8 cellular contexts compared by ENCODE assay signal in the genomic region with DNA sequence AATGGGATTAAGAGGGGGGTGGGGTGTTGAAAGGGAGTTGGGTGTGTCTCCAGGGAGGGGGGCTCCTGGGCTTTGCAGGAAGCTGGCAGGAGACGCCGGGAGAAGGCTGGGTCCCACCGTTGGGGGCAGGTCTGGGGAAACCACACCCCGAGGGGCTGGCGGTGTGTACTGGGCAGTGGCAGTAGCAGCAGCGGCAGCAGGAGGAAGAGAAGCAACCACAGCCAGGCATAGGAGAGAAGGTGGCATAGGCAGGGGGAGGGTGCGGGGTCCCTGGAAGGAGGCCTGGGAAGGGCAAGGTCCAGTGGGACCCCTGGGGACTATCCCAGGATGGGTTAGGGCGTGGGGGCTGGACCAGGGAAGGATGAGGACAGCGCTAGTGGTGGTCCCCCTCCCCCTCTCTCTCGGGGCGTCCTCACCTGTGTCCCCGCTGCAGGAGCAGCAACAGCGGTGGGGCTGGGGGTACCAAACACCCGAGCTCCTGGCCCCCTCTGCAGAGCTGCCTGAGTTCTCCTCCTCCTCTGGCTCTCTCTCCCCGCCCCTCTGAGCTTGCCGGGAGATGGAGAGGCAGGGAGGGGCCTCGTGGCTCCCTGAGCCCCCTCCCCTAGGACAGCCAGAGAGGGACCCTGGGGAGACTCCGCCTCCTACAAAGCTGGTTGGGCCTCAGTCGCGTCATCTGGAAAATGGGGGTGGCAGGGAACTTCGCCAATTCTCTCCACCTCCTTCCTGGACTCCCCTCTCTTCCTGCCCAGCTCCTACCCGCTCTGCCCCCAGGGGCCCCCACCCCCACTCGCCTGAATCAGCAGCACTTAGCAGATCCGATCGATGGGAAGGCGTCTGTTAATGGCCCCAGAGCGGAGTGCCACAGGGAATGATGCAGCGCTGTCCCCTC. TPM values are rescaled to one million over a fixed set of nuclear protein-coding genes. Genes with fewer than 3 reads are reported as not detected.
DNase-seq lines count a peak whose midpoint lies in the region; ATAC-seq and TF ChIP-seq lines count a peak whose summit lies in the region.

A gene (minus strand): TSS at position 520 of the 889 bp plus-strand sequence. CDS start 1,573 bp downstream, outside the sequence.

- CTCF ChIA-PET in CD4-positive, alpha-beta memory T cell (lab: Charles Lee; ENCODE audit: partially characterized antibody), result interaction anchor here (1.3 to 4.6 kb wide), 3 partner anchors 10 to 71 kb away, joined by 6 to 23 read pairs (median 9); a partner anchor contains a TSS

- no peak within 1 kb of the TSS for H3K27ac ChIP-seq in CD4-positive, alpha-beta memory T cell (ENCODE audit: low read depth, low read length)
- H3K27ac ChIP-seq in brain microvascular endothelial cell, result no peak within 1 kb of the TSS

- ATAC-seq in GM21576 (IDR thresholded peaks at IDR 0.05; ENCODE audit: unreplicated experiment), result no peak
- ATAC-seq in GM21529 (IDR thresholded peaks at IDR 0.05; ENCODE audit: unreplicated experiment), result no peak

- H3K27me3 ChIP-seq in CD4-positive, alpha-beta memory T cell (ENCODE audit: insufficient read depth, low read length), result no peaks in the 10 kb centered on the region
- H3K27me3 ChIP-seq in MG63 (no peaks in the 10 kb centered on the region), brain microvascular endothelial cell (replicated peaks) (no peaks in the 10 kb centered on the region)

- H3K36me3 ChIP-seq in CD4-positive, alpha-beta memory T cell (ENCODE audit: insufficient read depth, low read length), result no peaks in the 10 kb centered on the region
- no peaks in the 10 kb centered on the region for H3K36me3 ChIP-seq in MG63
- H3K36me3 ChIP-seq in brain microvascular endothelial cell (replicated peaks), result no peaks in the 10 kb centered on the region

- H3K27ac Mint-ChIP-seq in CD4-positive, alpha-beta memory T cell, result peak within 1 kb of the TSS in 6 of 7 donors; percentile 7 to 82 (median 48)
- H3K27ac Mint-ChIP-seq in activated T-helper 1 cell treated with anti-CD3 and anti-CD28 coated beads, Interleukin-12 subunit alpha, Interleukin-12 subunit beta, Interleukin-2, Interleukin-4 antibody, amounts not matched to agents 30 ng/mL and 10 ng/mL and 1 ng/mL, durations not matched to agents 14 hours and 24 hours and 36 hours, result no peak within 1 kb of the TSS

- no peak within 1 kb of the TSS for H3K4me3 ChIP-seq in CD4-positive, alpha-beta memory T cell (ENCODE audit: low read length in 2 of 2)
- H3K4me3 ChIP-seq in MG63 (no peak within 1 kb of the TSS), brain microvascular endothelial cell (ENCODE audit: low read depth, low read length) (peak within 1 kb of the TSS; percentile 50)

- no peaks in the 10 kb centered on the region for H3K9me3 ChIP-seq in CD4-positive, alpha-beta memory T cell (ENCODE audit: control insufficient read depth in 1 of 2, low read length in 2 of 2)
- no peaks in the 10 kb centered on the region for H3K9me3 ChIP-seq in MG63

- H3K9me3 Mint-ChIP-seq in CD4-positive, alpha-beta memory T cell, result no peaks in the 10 kb centered on the region
- H3K9me3 Mint-ChIP-seq in activated T-helper 1 cell treated with anti-CD3 and anti-CD28 coated beads, Interleukin-12 subunit alpha, Interleukin-12 subunit beta, Interleukin-2, Interleukin-4 antibody, amounts not matched to agents 30 ng/mL and 10 ng/mL and 1 ng/mL, durations not matched to agents 14 hours and 24 hours and 36 hours, result no peaks in the 10 kb centered on the region

- POLR2A ChIA-PET in CD4-positive, alpha-beta memory T cell (lab: Charles Lee; ENCODE audit: partially characterized antibody), result interaction anchor here (1.2 to 3.3 kb wide), 5 partner anchors 13 to 201 kb away, joined by 3 to 19 read pairs (median 13); a partner anchor contains a TSS

- H3K27me3 Mint-ChIP-seq in CD4-positive, alpha-beta memory T cell, result no peaks in the 10 kb centered on the region
- no peaks in the 10 kb centered on the region for H3K27me3 Mint-ChIP-seq in activated T-helper 1 cell treated with anti-CD3 and anti-CD28 coated beads, Interleukin-12 subunit alpha, Interleukin-12 subunit beta, Interleukin-2, Interleukin-4 antibody, amounts not matched to agents 30 ng/mL and 10 ng/mL and 1 ng/mL, durations not matched to agents 14 hours and 24 hours and 36 hours (ENCODE audit: insufficient read depth)

- H3K4me3 Mint-ChIP-seq in CD4-positive, alpha-beta memory T cell, result peak within 1 kb of the TSS; percentile 25 to 71 (median 62)
- H3K4me3 Mint-ChIP-seq in activated T-helper 1 cell treated with anti-CD3 and anti-CD28 coated beads, Interleukin-12 subunit alpha, Interleukin-12 subunit beta, Interleukin-2, Interleukin-4 antibody, amounts not matched to agents 30 ng/mL and 10 ng/mL and 1 ng/mL, durations not matched to agents 14 hours and 24 hours and 36 hours, result no peak within 1 kb of the TSS

- peaks cover 9% of the 10 kb centered on the region for H3K4me1 ChIP-seq in CD4-positive, alpha-beta memory T cell (ENCODE audit: insufficient read depth, low read length)

- peaks cover 4 to 12% of the 10 kb centered on the region in 2 donors for H3K36me3 Mint-ChIP-seq in CD4-positive, alpha-beta memory T cell
- H3K36me3 Mint-ChIP-seq in activated T-helper 1 cell treated with anti-CD3 and anti-CD28 coated beads, Interleukin-12 subunit alpha, Interleukin-12 subunit beta, Interleukin-2, Interleukin-4 antibody, amounts not matched to agents 30 ng/mL and 10 ng/mL and 1 ng/mL, durations not matched to agents 14 hours and 24 hours and 36 hours (ENCODE audit: low read depth), result peaks cover 15% of the 10 kb centered on the region

- intact Hi-C loops in CD4-positive, alpha-beta memory T cell (cut with micrococcal nuclease), result no loop called here
- intact Hi-C loops in activated T-helper 1 cell treated with anti-CD3 and anti-CD28 coated beads, Interleukin-12 subunit alpha, Interleukin-12 subunit beta, Interleukin-2, Interleukin-4 antibody, amounts not matched to agents 30 ng/mL and 10 ng/mL and 1 ng/mL, durations not matched to agents 14 hours and 24 hours and 36 hours (cut with micrococcal nuclease), result loop anchor here (5.0 kb wide), 1 partner anchor 131 kb away; no protein-coding TSS in a partner anchor

- in situ Hi-C loops in brain microvascular endothelial cell (cut with HindIII; ENCODE audit: low pct_ligation_motif_present, low sequenced_read_pairs), result no loop called here

- TF ChIP-seq CTCF in brain microvascular endothelial cell (IDR thresholded peaks at IDR 0.05; ENCODE audit: low read depth, low read length, missing control alignments), result no peak

- H3K4me1 Mint-ChIP-seq in CD4-positive, alpha-beta memory T cell, result peaks cover 7 to 23% (median 11%) of the 10 kb centered on the region in 4 donors
- H3K4me1 Mint-ChIP-seq in activated T-helper 1 cell treated with anti-CD3 and anti-CD28 coated beads, Interleukin-12 subunit alpha, Interleukin-12 subunit beta, Interleukin-2, Interleukin-4 antibody, amounts not matched to agents 30 ng/mL and 10 ng/mL and 1 ng/mL, durations not matched to agents 14 hours and 24 hours and 36 hours (ENCODE audit: low read depth), result peaks cover 15% of the 10 kb centered on the region

- DNase-seq in CD4-positive, alpha-beta memory T cell, result no peak
- DNase-seq in MG63, result peak; percentile 3
- peak; percentile 2 for DNase-seq in brain microvascular endothelial cell
- DNase-seq in iris pigment epithelial cell (ENCODE audit: low read depth), result peak; percentile 38
- peak; percentile 9 to 13 for DNase-seq in stimulated activated CD4-positive, alpha-beta T cell treated with anti-CD3 and anti-CD28 coated beads, Interleukin-4, amount 100 ng/mL, for 4 hours
- no peak for DNase-seq in activated T-helper 1 cell treated with anti-CD3 and anti-CD28 coated beads, Interleukin-12 subunit alpha, Interleukin-12 subunit beta, Interleukin-2, Interleukin-4 antibody, amounts not matched to agents 30 ng/mL and 10 ng/mL and 1 ng/mL, durations not matched to agents 14 hours and 24 hours and 36 hours (ENCODE audit: low spot score)

RNA-seq across cellular contexts. Expression of the gene that starts here (rescaled TPM):
- 1 to 10 TPM; 1.8 to 1.9 TPM for total RNA-seq in CD4-positive, alpha-beta memory T cell
- 1 to 10 TPM in 1 of 2 donors, not detected in 1; 1.0 TPM for polyA plus RNA-seq in CD4-positive, alpha-beta memory T cell
- total RNA-seq in MG63 (2014; rRNA removed; shearing (Covaris generic); ENCODE audit: low replicate concordance), result 0.23 TPM in 1 of 2 replicates, not detected in the other
- total RNA-seq in activated T-helper 1 cell treated with anti-CD3 and anti-CD28 coated beads, Interleukin-12 subunit alpha, Interleukin-12 subunit beta, Interleukin-2, Interleukin-4 antibody, amounts not matched to agents 30 ng/mL and 10 ng/mL and 1 ng/mL, durations not matched to agents 14 hours and 24 hours and 36 hours, result 3.3 and 4.0 TPM in 2 replicates

Comparison
In these comparisons a context has a peak if more than half of its experiments do, and no peak if none do; other contexts are left out.
1. Peak in DNase-seq in MG63; RNA of the gene not detected or under 1 TPM.
2. DNase-seq: peak in brain microvascular endothelial cell (single experiment), iris pigment epithelial cell (single experiment) and stimulated activated CD4-positive, alpha-beta T cell treated with anti-CD3 and anti-CD28 coated beads, Interleukin-4, amount 100 ng/mL, for 4 hours (2 of 2); none in CD4-positive, alpha-beta memory T cell (0 of 5) and activated T-helper 1 cell treated with anti-CD3 and anti-CD28 coated beads, Interleukin-12 subunit alpha, Interleukin-12 subunit beta, Interleukin-2, Interleukin-4 antibody, amounts not matched to agents 30 ng/mL and 10 ng/mL and 1 ng/mL, durations not matched to agents 14 hours and 24 hours and 36 hours (single experiment).